In genomic region chr6:33377166-33377565, GRCh38 we compare ENCODE assay signal across 12 cellular contexts. TPM values are rescaled to one million over a fixed set of nuclear protein-coding genes. Genes with fewer than 3 reads are reported as not detected.
A peak's percentile ranks its signal among the peaks of the same experiment; 100 is the strongest.
DNase-seq lines count a peak whose midpoint lies in the region; ATAC-seq and TF ChIP-seq lines count a peak whose summit lies in the region.
"Had no signal": no experiment of that assay in that cellular context is flagged by ENCODE, and none has a peak within 500 bp of the region (broad histone marks: within the 10 kb centered on the region; RNA-seq: fewer than 3 reads in every experiment).

No MANE protein-coding gene starts in this region.

- H3K4me3 ChIP-seq in cardiac fibroblast (replicated peaks in 1 of 2; ENCODE audit: low read depth in 2 of 2, low read length in 2 of 2) (no peak overlapping the region), parathyroid adenoma (ENCODE audit: low read depth, low read length) (no peak overlapping the region)
- H3K4me3 ChIP-seq: PC-9 had no signal

- TF ChIP-seq CTCF in CD14-positive monocyte (IDR thresholded peaks at IDR 0.05) (no peak), cardiac fibroblast (IDR thresholded peaks at IDR 0.05; ENCODE audit: low read depth, low read length) (no peak), parathyroid adenoma (IDR thresholded peaks at IDR 0.05) (no peak)

- peaks cover 29% of the 10 kb centered on the region for H3K4me1 ChIP-seq in parathyroid adenoma

- no peaks in the 10 kb centered on the region for H3K27me3 ChIP-seq in parathyroid adenoma (ENCODE audit: control insufficient read depth, insufficient read depth, low read length)

- no peaks in the 10 kb centered on the region for H3K36me3 ChIP-seq in parathyroid adenoma (ENCODE audit: control insufficient read depth, insufficient read depth, low read length)

- peaks cover 42% of the 10 kb centered on the region for H3K4me1 Mint-ChIP-seq in CD14-positive monocyte

- H3K9me3 Mint-ChIP-seq in CD14-positive monocyte = no peaks in the 10 kb centered on the region
- H3K9me3 Mint-ChIP-seq: HFFc6 had no signal

- intact Hi-C loops in CD14-positive monocyte (cut with micrococcal nuclease) = no loop called here

- no peaks in the 10 kb centered on the region for H3K36me3 Mint-ChIP-seq in CD14-positive monocyte

- H3K79me2 ChIP-seq in parathyroid adenoma = no peaks in the 10 kb centered on the region

- DNase-seq in CD14-positive monocyte (ENCODE audit: low spot score) = no peak
- peak; percentile 22 to 73 for DNase-seq in cardiac fibroblast (ENCODE audit: low read depth in 2 of 2)
- DNase-seq in NCI-H1694 (lab: John Stamatoyannopoulos, UW) = no peak
- DNase-seq in stimulated activated CD8-positive, alpha-beta memory T cell treated with anti-CD3 and anti-CD28 coated beads, Interleukin-4, amount 100 ng/mL, for 48 hours = no peak
- DNase-seq: GOT3, HFFc6, MM.1S, NCI-H1105, NCI-H187, PC-9 had no signal

- H3K27ac Mint-ChIP-seq in CD14-positive monocyte = peak overlapping the region in 4 of 7 donors; percentile 33 to 65 (median 52)
- H3K27ac Mint-ChIP-seq: HFFc6 had no signal

- no peak overlapping the region for H3K4me3 Mint-ChIP-seq in CD14-positive monocyte
- H3K4me3 Mint-ChIP-seq: HFFc6 had no signal

- no peak overlapping the region for H3K27ac ChIP-seq in parathyroid adenoma

- no peak for ATAC-seq in HG02970 (IDR thresholded peaks at IDR 0.05; ENCODE audit: low FRiP score, unreplicated experiment)

- H3K27me3 Mint-ChIP-seq in CD14-positive monocyte (ENCODE audit: low read depth in 3 of 3) = peaks cover 0 to 2% (median 2%) of the 10 kb centered on the region in 3 donors

- no peak overlapping the region for H3K4me2 ChIP-seq in parathyroid adenoma (ENCODE audit: low read length)
- H3K4me2 ChIP-seq: PC-9 had no signal

- H3K9ac ChIP-seq in parathyroid adenoma = no peak overlapping the region

- peak overlapping the region; percentile 28 for H2AFZ ChIP-seq in parathyroid adenoma
- H2AFZ ChIP-seq: PC-9 had no signal

- H3K9me3 ChIP-seq in parathyroid adenoma (ENCODE audit: control insufficient read depth, low read length) = no peaks in the 10 kb centered on the region

RNA-seq across cellular contexts. Expression of gene KIFC1, which starts 14.5 kb away (rescaled TPM):
- polyA plus RNA-seq in CD14-positive monocyte = under 1 TPM; 0.14 to 0.68 TPM

RNA-seq across cellular contexts. Expression of gene PHF1, which starts 33.6 kb away (rescaled TPM):
- polyA plus RNA-seq in CD14-positive monocyte = 1 to 10 TPM; 3.0 to 3.5 TPM

RNA-seq across cellular contexts. Expression of gene CUTA, which starts 40.7 kb away (rescaled TPM):
- 100 to 1,000 TPM; 153 to 160 TPM for polyA plus RNA-seq in CD14-positive monocyte

RNA-seq across cellular contexts. Expression of gene SYNGAP1, which starts 42.7 kb away (rescaled TPM):
- not detected for polyA plus RNA-seq in CD14-positive monocyte

RNA-seq across cellular contexts. Expression of gene DAXX, which starts 54.4 kb away (rescaled TPM):
- polyA plus RNA-seq in CD14-positive monocyte = 10 to 100 TPM; 28.5 to 39.2 TPM

Comparison
In these comparisons a context has a peak if more than half of its experiments do, and no peak if none do; other contexts are left out.
1. DNase-seq: peak in cardiac fibroblast (2 of 2); none in CD14-positive monocyte (single experiment), NCI-H1694 (single experiment) and stimulated activated CD8-positive, alpha-beta memory T cell treated with anti-CD3 and anti-CD28 coated beads, Interleukin-4, amount 100 ng/mL, for 48 hours (single experiment).